Comparison of ENCODE assay signal across 17 cellular contexts in the genomic region with DNA sequence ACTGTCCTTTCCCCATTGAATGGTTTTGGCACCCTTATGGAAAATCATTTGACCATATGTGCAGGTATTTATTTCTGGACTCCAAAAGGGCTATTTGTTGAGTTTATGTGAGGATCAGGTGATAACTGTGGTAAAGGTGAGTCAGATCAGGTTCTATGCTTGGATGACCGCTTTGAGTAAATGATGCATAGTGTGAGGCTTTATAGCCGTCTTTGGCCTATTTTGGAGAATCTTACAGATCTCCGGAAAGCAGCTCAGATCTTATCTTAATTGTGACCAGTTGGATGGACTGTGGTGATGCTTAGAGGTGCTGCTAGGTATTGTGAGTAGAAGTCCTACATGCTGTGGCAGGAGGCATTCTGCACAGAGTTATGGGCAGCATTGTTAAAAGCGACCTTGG.
DNase-seq lines count a peak whose midpoint lies in the region; ATAC-seq and TF ChIP-seq lines count a peak whose summit lies in the region.
"Had no signal": no experiment of that assay in that cellular context is flagged by ENCODE, and none has a peak within 500 bp of the region (broad histone marks: within the 10 kb centered on the region; RNA-seq: fewer than 3 reads in every experiment).

No MANE protein-coding gene starts in this region.

- peaks cover 0 to 5% of the 10 kb centered on the region in 2 donors for H3K9me3 ChIP-seq in transverse colon
- peaks cover 4% of the 10 kb centered on the region for H3K9me3 ChIP-seq in upper lobe of right lung
- no peaks in the 10 kb centered on the region for H3K9me3 ChIP-seq in T-helper 17 cell (ENCODE audit: control insufficient read depth, low read length, poor library complexity, severe bottlenecking)

- 83% methylated on average over 4 of the region's 4 CpGs; no CpG with 5 or more reads in 1 of the 2 donors for WGBS in transverse colon (ENCODE audit: low coverage in 1 of 2), 2 donors

- no peak for TF ChIP-seq POLR2A in transverse colon (IDR thresholded peaks at IDR 0.05)

- CTCF ChIA-PET in GM10248 (lab: Yijun Ruan, JAX), result interaction anchor here (1.0 to 2.7 kb wide), 6 partner anchors 11 to 106 kb away, joined by 3 to 10 read pairs (median 3); no protein-coding TSS in a partner anchor

- no peaks in the 10 kb centered on the region for H3K27me3 ChIP-seq in transverse colon
- no peaks in the 10 kb centered on the region for H3K27me3 ChIP-seq in upper lobe of right lung
- H3K27me3 ChIP-seq: gastroesophageal sphincter, Peyer's patch, upper lobe of left lung had no signal

- no peak for TF ChIP-seq EP300 in transverse colon (IDR thresholded peaks at IDR 0.05; ENCODE audit: low read depth)

- no peak overlapping the region for H3K27ac Mint-ChIP-seq in T-helper 17 cell
- H3K27ac Mint-ChIP-seq: activated CD8-positive, alpha-beta T cell treated with anti-CD3 and anti-CD28 coated beads, Interleukin-2, amount 10 ng/mL, durations not matched to agents 7 days and 5 days had no signal

- TF ChIP-seq CTCF in GM10248 (IDR thresholded peaks at IDR 0.05; ENCODE audit: control extremely low read depth, extremely low read depth, low read depth, missing control alignments) (no peak), transverse colon (IDR thresholded peaks at IDR 0.05) (no peak), upper lobe of right lung (IDR thresholded peaks at IDR 0.05) (no peak)

- POLR2A ChIA-PET in GM10248 (lab: Yijun Ruan, JAX), result no interaction called here

- H3K4me1 ChIP-seq in transverse colon (no peaks in the 10 kb centered on the region), upper lobe of right lung (no peaks in the 10 kb centered on the region)
- H3K4me1 ChIP-seq: A549, gastroesophageal sphincter, parathyroid adenoma, Peyer's patch, upper lobe of left lung had no signal

- no peak overlapping the region for H3K4me3 ChIP-seq in transverse colon
- no peak overlapping the region for H3K4me3 ChIP-seq in upper lobe of right lung
- H3K4me3 ChIP-seq: A549, gastroesophageal sphincter, GM23248, Peyer's patch, upper lobe of left lung had no signal

- peak; percentile 55 for DNase-seq in GM10248 (ENCODE audit: extremely low spot score)
- DNase-seq in transverse colon, result no peak
- DNase-seq in upper lobe of right lung, result no peak
- no peak for DNase-seq in NCI-H345 treated with DMSO at 0.1 percent for 48 hours (lab: John Stamatoyannopoulos, UW; ENCODE audit: unreplicated experiment)
- no peak for DNase-seq in T-helper 17 cell
- DNase-seq: activated CD8-positive, alpha-beta T cell treated with anti-CD3 and anti-CD28 coated beads, Interleukin-2, amount 10 ng/mL, durations not matched to agents 7 days and 5 days; activated naive CD4-positive, alpha-beta T cell; GM23248; Peyer's patch; stimulated activated CD8-positive, alpha-beta memory T cell treated with anti-CD3 and anti-CD28 coated beads, Interleukin-4, amount 100 ng/mL, for 48 hours; upper lobe of left lung had no signal

- ATAC-seq in GM19328 (IDR thresholded peaks at IDR 0.05; ENCODE audit: unreplicated experiment) (peak; percentile 64), HG02885 (IDR thresholded peaks at IDR 0.05; ENCODE audit: poor library complexity, unreplicated experiment) (peak; percentile 83), HG03565 (IDR thresholded peaks at IDR 0.05; ENCODE audit: unreplicated experiment) (peak; percentile 91), upper lobe of right lung (no peak), T-helper 17 cell (no peak)
- ATAC-seq: A549; activated CD8-positive, alpha-beta T cell treated with anti-CD3 and anti-CD28 coated beads, Interleukin-2, amount 10 ng/mL, durations not matched to agents 7 days and 5 days; gastroesophageal sphincter had no signal

- in situ Hi-C loops in transverse colon (cut with MboI; ENCODE audit: low pct_ligation_motif_present in 1 of 4, low pct_unique_long_range_greater_than_20kb in 1 of 4, low sequenced_read_pairs in 3 of 4), result no loop called here

- H3K36me3 ChIP-seq in transverse colon, result no peaks in the 10 kb centered on the region
- H3K36me3 ChIP-seq in upper lobe of right lung, result no peaks in the 10 kb centered on the region
- H3K36me3 ChIP-seq: gastroesophageal sphincter, Peyer's patch, upper lobe of left lung had no signal

- intact Hi-C loops in transverse colon (cut with DNase I; ENCODE audit: low total_unique reads), result no loop called here
- intact Hi-C loops in upper lobe of right lung (cut with DNase I), result no loop called here

- H3K4me3 Mint-ChIP-seq in T-helper 17 cell, result no peak overlapping the region
- H3K4me3 Mint-ChIP-seq: activated CD8-positive, alpha-beta T cell treated with anti-CD3 and anti-CD28 coated beads, Interleukin-2, amount 10 ng/mL, durations not matched to agents 7 days and 5 days had no signal

- no peaks in the 10 kb centered on the region for H3K27me3 Mint-ChIP-seq in T-helper 17 cell

- no peaks in the 10 kb centered on the region for H3K4me1 Mint-ChIP-seq in T-helper 17 cell

- H3K27ac ChIP-seq in transverse colon, result no peak overlapping the region
- no peak overlapping the region for H3K27ac ChIP-seq in upper lobe of right lung
- H3K27ac ChIP-seq: A549, gastroesophageal sphincter, GM23248, parathyroid adenoma, Peyer's patch, upper lobe of left lung had no signal

- no peaks in the 10 kb centered on the region for H3K36me3 Mint-ChIP-seq in T-helper 17 cell (ENCODE audit: low read depth)

Comparison
In these comparisons a context has a peak if more than half of its experiments do, and no peak if none do; other contexts are left out.
1. ATAC-seq: peak in GM19328 (single experiment), HG02885 (single experiment) and HG03565 (single experiment); none in upper lobe of right lung (single experiment) and T-helper 17 cell (single experiment).